In the genomic region with DNA sequence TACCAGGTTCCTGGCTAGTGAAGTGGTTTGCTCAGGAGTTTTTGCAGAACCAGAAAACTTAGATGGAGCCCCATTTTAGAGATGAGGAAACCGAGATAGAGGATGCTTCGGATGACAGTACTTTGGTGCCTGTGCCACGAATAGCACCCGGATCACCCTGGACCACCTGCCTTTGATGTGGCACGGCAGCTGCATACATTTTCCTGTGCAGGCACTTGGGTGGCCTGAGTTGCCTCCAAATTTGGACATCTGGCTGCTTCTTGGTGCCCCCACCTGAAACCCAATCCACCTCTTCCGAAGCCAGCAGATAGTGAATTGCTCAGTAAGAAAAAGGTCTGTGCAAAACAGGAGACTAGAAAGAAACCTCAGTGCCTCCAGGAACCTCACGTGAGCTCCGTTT, we compare ENCODE assay signal across 13 cellular contexts.
A peak's percentile ranks its signal among the peaks of the same experiment; 100 is the strongest.
DNase-seq lines count a peak whose midpoint lies in the region; ATAC-seq and TF ChIP-seq lines count a peak whose summit lies in the region.
"Had no signal": no experiment of that assay in that cellular context is flagged by ENCODE, and none has a peak within 500 bp of the region (broad histone marks: within the 10 kb centered on the region; RNA-seq: fewer than 3 reads in every experiment).

No MANE protein-coding gene starts in this region.

- intact Hi-C loops in transverse colon (cut with DNase I; ENCODE audit: low total_unique reads): no loop called here

- H3K27ac ChIP-seq in SK-N-SH (ENCODE audit: low read depth in 2 of 2, low read length in 1 of 2): no peak overlapping the region
- H3K27ac ChIP-seq in transverse colon: no peak overlapping the region

- H3K36me3 Mint-ChIP-seq in stimulated activated naive CD8-positive, alpha-beta T cell treated with anti-CD3 and anti-CD28 coated beads, Interleukin-15, Interleukin-2, amounts not matched to agents 100 ng/mL and 50 ng/mL, for 24 hours (ENCODE audit: low read depth): peaks cover 8% of the 10 kb centered on the region
- no peaks in the 10 kb centered on the region for H3K36me3 Mint-ChIP-seq in activated CD4-positive, alpha-beta memory T cell treated with anti-CD3 and anti-CD28 coated beads, Interleukin-2, amount 10 ng/mL, durations not matched to agents 7 days and 5 days (ENCODE audit: low read depth)

- in situ Hi-C loops in transverse colon (cut with MboI; ENCODE audit: low pct_ligation_motif_present in 1 of 4, low pct_unique_long_range_greater_than_20kb in 1 of 4, low sequenced_read_pairs in 3 of 4): no loop called here

- TF ChIP-seq EP300 in SK-N-SH (IDR thresholded peaks at IDR 0.05; ENCODE audit: borderline replicate concordance in 1 of 2, low read depth in 1 of 2, low read length in 1 of 2): no peak
- no peak for TF ChIP-seq EP300 in transverse colon (IDR thresholded peaks at IDR 0.05; ENCODE audit: low read depth)

- H3K9me3 Mint-ChIP-seq in stimulated activated naive CD8-positive, alpha-beta T cell treated with anti-CD3 and anti-CD28 coated beads, Interleukin-15, Interleukin-2, amounts not matched to agents 100 ng/mL and 50 ng/mL, for 24 hours: no peaks in the 10 kb centered on the region
- no peaks in the 10 kb centered on the region for H3K9me3 Mint-ChIP-seq in activated CD4-positive, alpha-beta memory T cell treated with anti-CD3 and anti-CD28 coated beads, Interleukin-2, amount 10 ng/mL, durations not matched to agents 7 days and 5 days
- H3K9me3 Mint-ChIP-seq: HFFc6 had no signal

- H3K27me3 Mint-ChIP-seq in stimulated activated naive CD8-positive, alpha-beta T cell treated with anti-CD3 and anti-CD28 coated beads, Interleukin-15, Interleukin-2, amounts not matched to agents 100 ng/mL and 50 ng/mL, for 24 hours: no peaks in the 10 kb centered on the region
- H3K27me3 Mint-ChIP-seq in activated CD4-positive, alpha-beta memory T cell treated with anti-CD3 and anti-CD28 coated beads, Interleukin-2, amount 10 ng/mL, durations not matched to agents 7 days and 5 days: no peaks in the 10 kb centered on the region

- TF ChIP-seq RAD21 in SK-N-SH (IDR thresholded peaks at IDR 0.05; ENCODE audit: low read length): no peak

- H3K4me1 ChIP-seq in SK-N-SH (ENCODE audit: control insufficient read depth in 1 of 2, insufficient read depth in 2 of 2, low read depth in 1 of 2, low read length in 1 of 2) (peaks cover 20 to 88% of the 10 kb centered on the region in 2 experiments; a peak in 3 of 4 replicates), transverse colon (peaks cover 11 to 52% (median 23%) of the 10 kb centered on the region in 4 donors)

- no peak overlapping the region for H3K9ac ChIP-seq in SK-N-SH

- H3F3A ChIP-seq in SK-N-SH (replicated peaks; ENCODE audit: insufficient read depth): peaks cover 3% of the 10 kb centered on the region

- H3K4me3 Mint-ChIP-seq in stimulated activated naive CD8-positive, alpha-beta T cell treated with anti-CD3 and anti-CD28 coated beads, Interleukin-15, Interleukin-2, amounts not matched to agents 100 ng/mL and 50 ng/mL, for 24 hours: peak overlapping the region; percentile 9
- peak overlapping the region; percentile 21 for H3K4me3 Mint-ChIP-seq in activated CD4-positive, alpha-beta memory T cell treated with anti-CD3 and anti-CD28 coated beads, Interleukin-2, amount 10 ng/mL, durations not matched to agents 7 days and 5 days
- H3K4me3 Mint-ChIP-seq: HFFc6 had no signal

- H3K4me3 ChIP-seq in SK-N-SH (ENCODE audit: low read depth in 2 of 2, low read length in 1 of 2) (no peak overlapping the region), transverse colon (no peak overlapping the region)
- H3K4me3 ChIP-seq: pancreas, smooth muscle cell had no signal

- no peaks in the 10 kb centered on the region for H3K36me3 ChIP-seq in SK-N-SH (replicated peaks in 1 of 2; ENCODE audit: control insufficient read depth in 1 of 2, insufficient read depth in 2 of 2, low read length in 1 of 2)
- H3K36me3 ChIP-seq in transverse colon: no peaks in the 10 kb centered on the region
- H3K36me3 ChIP-seq: pancreas had no signal

- H3K27ac Mint-ChIP-seq in stimulated activated naive CD8-positive, alpha-beta T cell treated with anti-CD3 and anti-CD28 coated beads, Interleukin-15, Interleukin-2, amounts not matched to agents 100 ng/mL and 50 ng/mL, for 24 hours: peak overlapping the region; percentile 74
- H3K27ac Mint-ChIP-seq in activated CD4-positive, alpha-beta memory T cell treated with anti-CD3 and anti-CD28 coated beads, Interleukin-2, amount 10 ng/mL, durations not matched to agents 7 days and 5 days: peak overlapping the region; percentile 100
- H3K27ac Mint-ChIP-seq: HFFc6 had no signal

- H3K9me3 ChIP-seq in SK-N-SH (no peaks in the 10 kb centered on the region), transverse colon (no peaks in the 10 kb centered on the region)
- H3K9me3 ChIP-seq: pancreas had no signal

- DNase-seq in stimulated activated naive CD8-positive, alpha-beta T cell treated with anti-CD3 and anti-CD28 coated beads, Interleukin-15, Interleukin-2, amounts not matched to agents 100 U/mL and 50 U/mL, for 24 hours: no peak
- peak; percentile 44 for DNase-seq in activated CD4-positive, alpha-beta memory T cell treated with anti-CD3 and anti-CD28 coated beads, Interleukin-2, amount 10 ng/mL, durations not matched to agents 7 days and 5 days
- peak; percentile 59 for DNase-seq in mesenteric fat pad (ENCODE audit: low spot score)
- DNase-seq in SK-N-SH: no peak
- no peak for DNase-seq in NCI-H2227 treated with DMSO at 0.1 percent for 48 hours (lab: John Stamatoyannopoulos, UW)
- DNase-seq in transverse colon: no peak
- DNase-seq: HFFc6, NCI-H1417 had no signal

- POLR2A ChIA-PET in activated CD4-positive, alpha-beta memory T cell treated with anti-CD3 and anti-CD28 coated beads, Interleukin-2, amount 10 ng/mL, durations not matched to agents 7 days and 5 days (lab: Charles Lee): interaction anchor here (1.0 to 9.6 kb wide), 5 partner anchors 9 to 139 kb away, joined by 4 to 230 read pairs (median 46); a partner anchor contains a TSS
- POLR2A ChIA-PET in SK-N-SH (lab: Yijun Ruan, JAX): interaction anchor here (1.3 to 11.0 kb wide), 4 partner anchors 8 to 258 kb away, joined by 4 to 154 read pairs (median 6); a partner anchor contains a TSS

- H4K20me1 ChIP-seq in SK-N-SH (ENCODE audit: insufficient read depth): no peaks in the 10 kb centered on the region

- peaks cover 97% of the 10 kb centered on the region for H3K4me1 Mint-ChIP-seq in stimulated activated naive CD8-positive, alpha-beta T cell treated with anti-CD3 and anti-CD28 coated beads, Interleukin-15, Interleukin-2, amounts not matched to agents 100 ng/mL and 50 ng/mL, for 24 hours (ENCODE audit: low read depth)
- peaks cover 93% of the 10 kb centered on the region for H3K4me1 Mint-ChIP-seq in activated CD4-positive, alpha-beta memory T cell treated with anti-CD3 and anti-CD28 coated beads, Interleukin-2, amount 10 ng/mL, durations not matched to agents 7 days and 5 days

- TF ChIP-seq POLR2A in transverse colon (IDR thresholded peaks at IDR 0.05): no peak

- H3K4me2 ChIP-seq in SK-N-SH: no peak overlapping the region
- H3K4me2 ChIP-seq: smooth muscle cell had no signal

- no peaks in the 10 kb centered on the region for H3K79me2 ChIP-seq in SK-N-SH (ENCODE audit: insufficient read depth)

- H3K9me2 ChIP-seq in SK-N-SH: no peaks in the 10 kb centered on the region

- TF ChIP-seq CTCF in SK-N-SH (IDR thresholded peaks at IDR 0.05) (no peak), transverse colon (IDR thresholded peaks at IDR 0.05) (no peak)

- CTCF ChIA-PET in activated CD4-positive, alpha-beta memory T cell treated with anti-CD3 and anti-CD28 coated beads, Interleukin-2, amount 10 ng/mL, durations not matched to agents 7 days and 5 days (lab: Charles Lee): interaction anchor here (4.2 kb wide), 1 partner anchor 139 kb away, joined by 54 read pairs; a partner anchor contains a TSS
- CTCF ChIA-PET in SK-N-SH (lab: Yijun Ruan, JAX): interaction anchor here (1.4 to 1.6 kb wide), 3 partner anchors 13 to 143 kb away, joined by 3 to 6 read pairs (median 4); no protein-coding TSS in a partner anchor

- no peak for ATAC-seq in stimulated activated naive CD8-positive, alpha-beta T cell treated with anti-CD3 and anti-CD28 coated beads, Interleukin-15, Interleukin-2, amounts not matched to agents 100 U/mL and 50 U/mL, for 24 hours
- ATAC-seq in HG03565 (IDR thresholded peaks at IDR 0.05; ENCODE audit: unreplicated experiment): no peak
- ATAC-seq: Panc1, pancreas had no signal

- H2AFZ ChIP-seq in SK-N-SH (ENCODE audit: low read depth): no peak overlapping the region

- no peaks in the 10 kb centered on the region for H3K27me3 ChIP-seq in SK-N-SH (ENCODE audit: insufficient read depth)
- no peaks in the 10 kb centered on the region for H3K27me3 ChIP-seq in transverse colon
- H3K27me3 ChIP-seq: pancreas had no signal

- 94% methylated on average over 5 of the region's 8 CpGs for WGBS in SK-N-SH (ENCODE audit: low lambda C conversion rate)
- 85 to 93% methylated on average over 2 to 8 of the region's 8 CpGs for WGBS in transverse colon (ENCODE audit: low coverage in 1 of 2), 2 donors

TF ChIP-seq in SK-N-SH, 30 proteins besides CTCF, POLR2A, EP300 and RAD21:
- no peak for TF ChIP-seq FOSL2 (IDR thresholded peaks at IDR 0.05; ENCODE audit: borderline replicate concordance, low read depth)
- TF ChIP-seq FOXJ3 (CRISPR knock-in tag; IDR thresholded peaks at IDR 0.05): no peak
- no peak for TF ChIP-seq NFIC (IDR thresholded peaks at IDR 0.05; ENCODE audit: borderline replicate concordance)
- no peak for TF ChIP-seq TAF1 (IDR thresholded peaks at IDR 0.05; ENCODE audit: borderline replicate concordance, low read depth, low read length)
- no peak for TF ChIP-seq MEF2A (IDR thresholded peaks at IDR 0.05; ENCODE audit: borderline replicate concordance, low read depth)
- no peak for TF ChIP-seq POLR2AphosphoS5 (IDR thresholded peaks at IDR 0.05; ENCODE audit: low read depth, low read length)
- no peak for TF ChIP-seq CHD2 (IDR thresholded peaks at IDR 0.05; ENCODE audit: low read length, partially characterized antibody)
- TF ChIP-seq TCF12 (IDR thresholded peaks at IDR 0.05): no peak
- no peak for TF ChIP-seq NRF1 (IDR thresholded peaks at IDR 0.05; ENCODE audit: low read depth, low read length)

Comparison
In these comparisons a context has a peak if more than half of its experiments do, and no peak if none do; other contexts are left out.
1. DNase-seq: peak in activated CD4-positive, alpha-beta memory T cell treated with anti-CD3 and anti-CD28 coated beads, Interleukin-2, amount 10 ng/mL, durations not matched to agents 7 days and 5 days (single experiment) and mesenteric fat pad (single experiment); none in stimulated activated naive CD8-positive, alpha-beta T cell treated with anti-CD3 and anti-CD28 coated beads, Interleukin-15, Interleukin-2, amounts not matched to agents 100 U/mL and 50 U/mL, for 24 hours (single experiment), SK-N-SH (single experiment), NCI-H2227 treated with DMSO at 0.1 percent for 48 hours (single experiment) and transverse colon (single experiment).